In the genomic region with DNA sequence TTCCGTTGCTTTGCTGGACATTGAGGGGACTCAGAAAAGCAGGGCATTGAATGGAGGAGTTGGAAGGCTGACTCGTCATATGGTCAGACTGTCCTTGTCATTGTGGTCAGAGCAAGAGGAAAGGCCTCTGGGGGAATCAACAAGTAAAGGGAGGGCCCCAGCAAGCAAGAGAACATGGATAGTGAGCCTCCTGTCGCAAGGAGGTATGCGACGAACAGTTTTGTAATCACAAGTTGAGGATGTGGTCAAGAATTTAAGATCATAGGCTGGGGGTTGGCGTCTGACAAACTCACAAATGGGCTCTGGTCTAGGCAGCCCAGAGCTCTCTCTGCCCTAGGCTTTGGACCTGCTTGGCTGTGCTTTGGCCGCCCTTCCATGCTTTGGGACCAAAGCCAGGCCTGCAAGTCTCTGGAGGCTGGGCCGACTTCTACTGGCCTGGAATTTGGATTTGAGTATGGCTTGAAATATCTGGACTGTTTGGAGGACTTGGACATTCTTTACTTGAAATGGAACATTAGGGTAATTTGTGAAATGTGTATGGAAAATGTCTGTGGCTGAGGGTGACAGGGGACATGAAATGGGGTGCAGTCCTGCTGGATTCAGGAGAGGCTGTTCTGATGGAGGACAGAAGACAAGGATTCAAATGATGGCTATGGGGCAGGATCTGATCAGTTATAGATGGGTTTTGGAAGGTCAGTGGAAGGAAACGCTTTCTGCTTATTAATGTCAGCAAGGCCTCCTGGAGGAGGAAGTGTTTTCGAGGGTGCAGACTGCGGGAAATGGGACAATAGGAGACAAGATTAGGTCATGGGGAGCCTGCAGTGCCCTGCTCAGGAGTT, we compare ENCODE assay signal across 9 cellular contexts. TPM values are rescaled to one million over a fixed set of nuclear protein-coding genes. Genes with fewer than 3 reads are reported as not detected.
DNase-seq lines count a peak whose midpoint lies in the region; ATAC-seq, FAIRE-seq and TF ChIP-seq lines count a peak whose summit lies in the region.
"Had no signal": no experiment of that assay in that cellular context is flagged by ENCODE, and none has a peak within 500 bp of the region (broad histone marks: within the 10 kb centered on the region; RNA-seq: fewer than 3 reads in every experiment).

No MANE protein-coding gene starts in this region.

- peaks cover 0 to 3% of the 10 kb centered on the region in 2 donors for H3K36me3 ChIP-seq in esophagus (ENCODE audit: control insufficient read depth in 2 of 2, insufficient read depth in 2 of 2, low read length in 1 of 2)

- peaks cover 0 to 3% of the 10 kb centered on the region in 2 donors for H3K27me3 Mint-ChIP-seq in natural killer cell treated with Interleukin-12 subunit alpha and Interleukin-12 subunit beta and Interleukin-15 and Interleukin-18, amount 100 ng/mL, for 72 hours
- H3K27me3 Mint-ChIP-seq in activated CD4-positive, alpha-beta T cell treated with anti-CD3 and anti-CD28 coated beads, Interleukin-2, amount 10 ng/mL, durations not matched to agents 24 days and 14 days = peaks cover 15% of the 10 kb centered on the region

- POLR2A ChIA-PET in HEK293T (lab: Yijun Ruan, JAX) = no interaction called here

- no peaks in the 10 kb centered on the region for H3K9me3 ChIP-seq in esophagus (ENCODE audit: control insufficient read depth in 2 of 2, insufficient read depth in 1 of 2, low read depth in 1 of 2, low read length in 1 of 2)

- WGBS in esophagus, 2 donors = 28 to 34% methylated on average over 11 of the region's 11 CpGs

- H3K36me3 Mint-ChIP-seq in natural killer cell treated with Interleukin-12 subunit alpha and Interleukin-12 subunit beta and Interleukin-15 and Interleukin-18, amount 100 ng/mL, for 72 hours = no peaks in the 10 kb centered on the region
- no peaks in the 10 kb centered on the region for H3K36me3 Mint-ChIP-seq in activated CD4-positive, alpha-beta T cell treated with anti-CD3 and anti-CD28 coated beads, Interleukin-2, amount 10 ng/mL, durations not matched to agents 24 days and 14 days (ENCODE audit: low read depth)

- H3K4me3 Mint-ChIP-seq in natural killer cell treated with Interleukin-12 subunit alpha and Interleukin-12 subunit beta and Interleukin-15 and Interleukin-18, amount 100 ng/mL, for 72 hours = peak overlapping the region; percentile 53
- no peak overlapping the region for H3K4me3 Mint-ChIP-seq in activated CD4-positive, alpha-beta T cell treated with anti-CD3 and anti-CD28 coated beads, Interleukin-2, amount 10 ng/mL, durations not matched to agents 24 days and 14 days
- H3K4me3 Mint-ChIP-seq: T-helper 1 cell treated with Interleukin-12 subunit alpha and Interleukin-12 subunit beta and Interleukin-4 antibody, amounts not matched to agents 30 μg/mL and 1 μg/mL, for 36 hours had no signal

- CTCF ChIA-PET in HEK293T (lab: Yijun Ruan, JAX) = no interaction called here

- H3K4me3 ChIP-seq in esophagus (ENCODE audit: low read depth in 1 of 2, low read length in 2 of 2) = no peak overlapping the region

- H3K4me1 Mint-ChIP-seq in natural killer cell treated with Interleukin-12 subunit alpha and Interleukin-12 subunit beta and Interleukin-15 and Interleukin-18, amount 100 ng/mL, for 72 hours (ENCODE audit: low read depth in 2 of 2) = peaks cover 16 to 19% of the 10 kb centered on the region in 2 donors
- peaks cover 5% of the 10 kb centered on the region for H3K4me1 Mint-ChIP-seq in activated CD4-positive, alpha-beta T cell treated with anti-CD3 and anti-CD28 coated beads, Interleukin-2, amount 10 ng/mL, durations not matched to agents 24 days and 14 days

- peaks cover 13 to 42% of the 10 kb centered on the region in 2 donors for H3K4me1 ChIP-seq in esophagus (ENCODE audit: control insufficient read depth in 2 of 2, insufficient read depth in 2 of 2, low read length in 1 of 2)

- peak; percentile 86 for FAIRE-seq in RCC 7860 (lab: Jason Lieb, UNC)

- peak; percentile 71 for DNase-seq in Ammon's horn (ENCODE audit: low spot score)
- peak; percentile 92 for DNase-seq in RCC 7860 (ENCODE audit: low spot score)
- DNase-seq in natural killer cell treated with Interleukin-12 subunit alpha and Interleukin-12 subunit beta and Interleukin-15 and Interleukin-18, amount 100 ng/mL, for 72 hours (ENCODE audit: low spot score) = no peak
- DNase-seq in activated CD4-positive, alpha-beta T cell treated with anti-CD3 and anti-CD28 coated beads, Interleukin-2, amount 10 ng/mL, durations not matched to agents 24 days and 14 days = no peak
- no peak for DNase-seq in HEK293T (ENCODE audit: extremely low spot score)
- no peak for DNase-seq in T-helper 9 cell

- intact Hi-C loops in activated CD4-positive, alpha-beta T cell treated with anti-CD3 and anti-CD28 coated beads, Interleukin-2, amount 10 ng/mL, durations not matched to agents 24 days and 14 days (cut with micrococcal nuclease) = no loop called here

- H3K27ac Mint-ChIP-seq in natural killer cell treated with Interleukin-12 subunit alpha and Interleukin-12 subunit beta and Interleukin-15 and Interleukin-18, amount 100 ng/mL, for 72 hours = peak overlapping the region in 1 of 2 donors; percentile 38
- no peak overlapping the region for H3K27ac Mint-ChIP-seq in activated CD4-positive, alpha-beta T cell treated with anti-CD3 and anti-CD28 coated beads, Interleukin-2, amount 10 ng/mL, durations not matched to agents 24 days and 14 days
- H3K27ac Mint-ChIP-seq: T-helper 1 cell treated with Interleukin-12 subunit alpha and Interleukin-12 subunit beta and Interleukin-4 antibody, amounts not matched to agents 30 μg/mL and 1 μg/mL, for 36 hours had no signal

- H3K27ac ChIP-seq in esophagus (ENCODE audit: low read depth in 2 of 2, low read length in 1 of 2) = peak overlapping the region; percentile 92 to 98

- H3K27me3 ChIP-seq in esophagus (ENCODE audit: control insufficient read depth in 1 of 2, insufficient read depth in 2 of 2, low read length in 2 of 2) = no peaks in the 10 kb centered on the region

- H3K9me3 Mint-ChIP-seq in natural killer cell treated with Interleukin-12 subunit alpha and Interleukin-12 subunit beta and Interleukin-15 and Interleukin-18, amount 100 ng/mL, for 72 hours = no peaks in the 10 kb centered on the region
- H3K9me3 Mint-ChIP-seq in activated CD4-positive, alpha-beta T cell treated with anti-CD3 and anti-CD28 coated beads, Interleukin-2, amount 10 ng/mL, durations not matched to agents 24 days and 14 days = no peaks in the 10 kb centered on the region
- H3K9me3 Mint-ChIP-seq: T-helper 1 cell treated with Interleukin-12 subunit alpha and Interleukin-12 subunit beta and Interleukin-4 antibody, amounts not matched to agents 30 μg/mL and 1 μg/mL, for 36 hours had no signal

- peak; percentile 48 to 64 for ATAC-seq in natural killer cell treated with Interleukin-12 subunit alpha and Interleukin-12 subunit beta and Interleukin-15 and Interleukin-18, amount 100 ng/mL, for 72 hours
- no peak for ATAC-seq in HG03095 (IDR thresholded peaks at IDR 0.05; ENCODE audit: unreplicated experiment)

TF ChIP-seq in HEK293T, 16 proteins besides CTCF, POLR2A, EP300 and RAD21:
- TF ChIP-seq FOXM1 (IDR thresholded peaks at IDR 0.05; ENCODE audit: borderline replicate concordance) = no peak
- no peak for TF ChIP-seq SP1 (IDR thresholded peaks at IDR 0.05)
- TF ChIP-seq SUZ12 (IDR thresholded peaks at IDR 0.05) = no peak
- no peak for TF ChIP-seq ARNT (IDR thresholded peaks at IDR 0.05)
- TF ChIP-seq NFRKB (IDR thresholded peaks at IDR 0.05) = no peak
- no peak for TF ChIP-seq HDGF (IDR thresholded peaks at IDR 0.05; ENCODE audit: borderline replicate concordance)
TF ChIP-seq in HEK293T: peak in this region for 0.

RNA-seq across cellular contexts. Expression of a gene that starts 19.2 kb away (rescaled TPM):
- polyA plus RNA-seq in esophagus = 10 to 100 TPM; 29.9 to 37.3 TPM
- total RNA-seq in natural killer cell treated with Interleukin-12 subunit alpha and Interleukin-12 subunit beta and Interleukin-15 and Interleukin-18, amount 100 ng/mL, for 72 hours = 1 to 10 TPM; 4.0 to 7.8 TPM
- 2.8 and 3.9 TPM in 2 replicates for total RNA-seq in activated CD4-positive, alpha-beta T cell treated with anti-CD3 and anti-CD28 coated beads, Interleukin-2, amount 10 ng/mL, durations not matched to agents 24 days and 14 days

RNA-seq across cellular contexts. Expression of a gene that starts 39.2 kb away (rescaled TPM):
- polyA plus RNA-seq in esophagus = 1,000 to 10,000 TPM; 2,283 to 4,187 TPM
- 1,000 to 10,000 TPM; 1,429 to 1,580 TPM for total RNA-seq in natural killer cell treated with Interleukin-12 subunit alpha and Interleukin-12 subunit beta and Interleukin-15 and Interleukin-18, amount 100 ng/mL, for 72 hours
- total RNA-seq in activated CD4-positive, alpha-beta T cell treated with anti-CD3 and anti-CD28 coated beads, Interleukin-2, amount 10 ng/mL, durations not matched to agents 24 days and 14 days = 2,567 and 2,587 TPM in 2 replicates

Comparison
In these comparisons a context has a peak if more than half of its experiments do, and no peak if none do; other contexts are left out.
1. DNase-seq: peak in Ammon's horn (single experiment) and RCC 7860 (single experiment); none in natural killer cell treated with Interleukin-12 subunit alpha and Interleukin-12 subunit beta and Interleukin-15 and Interleukin-18, amount 100 ng/mL, for 72 hours (single experiment), activated CD4-positive, alpha-beta T cell treated with anti-CD3 and anti-CD28 coated beads, Interleukin-2, amount 10 ng/mL, durations not matched to agents 24 days and 14 days (single experiment), HEK293T (single experiment) and T-helper 9 cell (single experiment).